1 cellular context compared by ENCODE assay signal in the genomic region with DNA sequence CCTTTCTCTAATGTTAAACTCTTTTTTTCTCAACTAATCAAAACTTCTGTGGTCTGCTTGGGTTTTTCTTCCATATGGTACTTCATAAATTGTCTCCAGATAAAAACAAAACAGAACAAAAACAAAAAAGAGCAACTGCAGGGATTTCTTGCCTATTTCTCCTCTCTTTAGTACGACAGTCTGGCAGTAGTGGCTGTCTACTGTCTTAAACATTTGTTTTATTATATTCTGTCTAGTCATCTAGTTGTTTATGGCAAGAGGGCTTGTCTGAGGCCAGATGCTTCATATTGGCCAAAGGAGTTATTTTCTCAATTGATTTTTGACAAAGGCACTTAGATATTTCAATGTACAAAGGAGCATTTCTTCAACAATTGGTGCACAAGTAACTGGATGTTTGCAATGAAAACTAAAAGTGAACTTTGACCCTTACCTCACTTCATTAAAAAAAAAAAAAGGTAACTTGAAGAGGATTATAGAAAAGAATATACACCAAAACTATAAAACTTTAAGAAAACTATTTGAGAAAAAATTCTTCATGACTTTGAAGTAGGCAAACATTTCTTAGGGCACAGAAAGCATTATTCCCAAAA.
TF ChIP-seq lines count a peak whose summit lies in the region.

No MANE protein-coding gene starts in this region.

TF ChIP-seq in WTC11, 78 proteins besides CTCF, POLR2A, EP300 and RAD21 (continued from another document):
- no peak for TF ChIP-seq ZNF425 (CRISPR knock-in tag; conservative IDR thresholded peaks at IDR 0.05)
